In genomic region chr17:17921192-17922082, GRCh38 we compare ENCODE assay signal across 9 cellular contexts. TPM values are rescaled to one million over a fixed set of nuclear protein-coding genes. Genes with fewer than 3 reads are reported as not detected.
DNase-seq lines count a peak whose midpoint lies in the region; ATAC-seq and TF ChIP-seq lines count a peak whose summit lies in the region.
"Had no signal": no experiment of that assay in that cellular context is flagged by ENCODE, and none has a peak within 500 bp of the region (broad histone marks: within the 10 kb centered on the region; RNA-seq: fewer than 3 reads in every experiment).

No MANE protein-coding gene starts in this region.

- peak overlapping the region; percentile 67 for H3K27ac ChIP-seq in foreskin keratinocyte
- no peak overlapping the region for H3K27ac ChIP-seq in CD4-positive, alpha-beta memory T cell (ENCODE audit: low read depth, low read length)

- ATAC-seq in foreskin keratinocyte = peak; percentile 83
- ATAC-seq in GM18873 (IDR thresholded peaks at IDR 0.05; ENCODE audit: low FRiP score, unreplicated experiment) = no peak

- TF ChIP-seq CTCF in foreskin keratinocyte (conservative IDR thresholded peaks at IDR 0.05) = no peak

- no peaks in the 10 kb centered on the region for H3K9me3 Mint-ChIP-seq in CD4-positive, alpha-beta memory T cell

- H3K36me3 Mint-ChIP-seq in CD4-positive, alpha-beta memory T cell = no peaks in the 10 kb centered on the region

- DNase-seq in H4 (ENCODE audit: low spot score) (peak; percentile 91), SW480 (ENCODE audit: low spot score) (peak; percentile 99), foreskin keratinocyte (peak; percentile 84 to 94), occipital lobe (lab: John Stamatoyannopoulos, UW) (peak; percentile 41), NCI-H1694 treated with DMSO at 0.1 percent for 48 hours (lab: John Stamatoyannopoulos, UW) (no peak), H7 (no peak)
- DNase-seq in CD4-positive, alpha-beta memory T cell = no peak

- H3K4me3 Mint-ChIP-seq in CD4-positive, alpha-beta memory T cell = no peak overlapping the region

- H3K4me1 ChIP-seq in foreskin keratinocyte = peaks cover 47% of the 10 kb centered on the region
- H3K4me1 ChIP-seq in CD4-positive, alpha-beta memory T cell (ENCODE audit: insufficient read depth, low read length) = no peaks in the 10 kb centered on the region

- H3K4me1 Mint-ChIP-seq in CD4-positive, alpha-beta memory T cell = peaks cover 5 to 20% (median 6%) of the 10 kb centered on the region in 4 donors

- intact Hi-C loops in CD4-positive, alpha-beta memory T cell (cut with micrococcal nuclease) = no loop called here

- POLR2A ChIA-PET in CD4-positive, alpha-beta memory T cell (lab: Charles Lee; ENCODE audit: partially characterized antibody) = interaction anchor here (0.5 kb wide), 1 partner anchor 329 kb away, joined by 3 read pairs; no protein-coding TSS in a partner anchor

- H3K4me3 ChIP-seq in H7 (ENCODE audit: insufficient read depth, low read depth, low read length) = no peak overlapping the region
- H3K4me3 ChIP-seq in CD4-positive, alpha-beta memory T cell (ENCODE audit: low read length in 2 of 2) = no peak overlapping the region
- H3K4me3 ChIP-seq: Peyer's patch had no signal

- H3K27me3 Mint-ChIP-seq in CD4-positive, alpha-beta memory T cell = no peaks in the 10 kb centered on the region

- no peaks in the 10 kb centered on the region for H3K36me3 ChIP-seq in H7 (replicated peaks; ENCODE audit: control insufficient read depth, insufficient read depth, low read length)
- H3K36me3 ChIP-seq in CD4-positive, alpha-beta memory T cell (ENCODE audit: insufficient read depth, low read length) = no peaks in the 10 kb centered on the region
- H3K36me3 ChIP-seq: Peyer's patch had no signal

- H3K27me3 ChIP-seq in foreskin keratinocyte = no peaks in the 10 kb centered on the region
- no peaks in the 10 kb centered on the region for H3K27me3 ChIP-seq in H7 (ENCODE audit: control insufficient read depth, insufficient read depth, low read length)
- H3K27me3 ChIP-seq in CD4-positive, alpha-beta memory T cell (ENCODE audit: insufficient read depth, low read length) = no peaks in the 10 kb centered on the region
- H3K27me3 ChIP-seq: Peyer's patch had no signal

- H3K27ac Mint-ChIP-seq in CD4-positive, alpha-beta memory T cell = peak overlapping the region in 3 of 7 donors; percentile 16 to 77 (median 57)

- CTCF ChIA-PET in CD4-positive, alpha-beta memory T cell (lab: Charles Lee; ENCODE audit: partially characterized antibody) = interaction anchor here (1.0 to 2.0 kb wide), 3 partner anchors 58 to 112 kb away, joined by 3 to 6 read pairs (median 3); no protein-coding TSS in a partner anchor

- H3K9me3 ChIP-seq in CD4-positive, alpha-beta memory T cell (ENCODE audit: control insufficient read depth in 1 of 2, low read length in 2 of 2) = no peaks in the 10 kb centered on the region
- H3K9me3 ChIP-seq: Peyer's patch had no signal

RNA-seq across cellular contexts. Expression of gene TOM1L2, which starts 50.8 kb away (rescaled TPM):
- 13.2 and 13.4 TPM in 2 replicates for total RNA-seq in H4 (2014; rRNA removed; shearing (Covaris generic))
- total RNA-seq in foreskin keratinocyte = 28.2 and 32.3 TPM in 2 replicates
- 14.2 and 14.4 TPM in 2 replicates for polyA plus RNA-seq in foreskin keratinocyte
- total RNA-seq in occipital lobe = 17.8 TPM
- total RNA-seq in H7 (2014; rRNA removed; shearing (Covaris generic)) = 3.1 and 4.6 TPM in 2 replicates
- total RNA-seq in CD4-positive, alpha-beta memory T cell = 10 to 100 TPM; 59.4 to 63.1 TPM
- 10 to 100 TPM in 1 of 2 donors, 1 to 10 TPM in 1; 1.6 to 12.0 TPM for polyA plus RNA-seq in CD4-positive, alpha-beta memory T cell

RNA-seq across cellular contexts. Expression of gene DRC3, which starts 51.2 kb away (rescaled TPM):
- total RNA-seq in H4 (2014; rRNA removed; shearing (Covaris generic)) = 1.4 TPM in 1 of 2 replicates, not detected in the other
- total RNA-seq in foreskin keratinocyte (0.42 and 0.54 TPM in 2 replicates), occipital lobe (2.0 TPM)
- 0.13 and 0.28 TPM in 2 replicates for polyA plus RNA-seq in foreskin keratinocyte
- total RNA-seq in H7 (2014; rRNA removed; shearing (Covaris generic)) = 0.17 and 5.0 TPM in 2 replicates
- total RNA-seq in CD4-positive, alpha-beta memory T cell = under 1 TPM; 0.64 to 0.67 TPM
- polyA plus RNA-seq in CD4-positive, alpha-beta memory T cell = under 1 TPM in 1 of 2 donors, not detected in 1; 0.24 TPM

Comparison
In these comparisons a context has a peak if more than half of its experiments do, and no peak if none do; other contexts are left out.
1. DNase-seq: peak in H4 (single experiment), SW480 (single experiment), foreskin keratinocyte (2 of 2) and occipital lobe (single experiment); none in NCI-H1694 treated with DMSO at 0.1 percent for 48 hours (single experiment), H7 (single experiment) and CD4-positive, alpha-beta memory T cell (0 of 5).